8 cellular contexts compared by ENCODE assay signal in genomic region chr6:127291495-127291894, GRCh38. TPM values are rescaled to one million over a fixed set of nuclear protein-coding genes. Genes with fewer than 3 reads are reported as not detected.
DNase-seq lines count a peak whose midpoint lies in the region; ATAC-seq and TF ChIP-seq lines count a peak whose summit lies in the region.

No MANE protein-coding gene starts in this region.

- H3K27ac Mint-ChIP-seq in activated CD4-positive, alpha-beta memory T cell treated with anti-CD3 and anti-CD28 coated beads for 36 hours = peak overlapping the region; percentile 49
- no peak overlapping the region for H3K27ac Mint-ChIP-seq in activated CD4-positive, alpha-beta memory T cell treated with anti-CD3 and anti-CD28 coated beads, Interleukin-2, amount 10 ng/mL, durations not matched to agents 7 days and 5 days
- peak overlapping the region; percentile 79 for H3K27ac Mint-ChIP-seq in activated B cell treated with CpG ODN at 0.5 μM for 24 hours
- peak overlapping the region; percentile 53 for H3K27ac Mint-ChIP-seq in stimulated activated naive CD8-positive, alpha-beta T cell treated with anti-CD3 and anti-CD28 coated beads, Interleukin-15, Interleukin-2, amounts not matched to agents 100 ng/mL and 50 ng/mL, for 24 hours

- intact Hi-C loops in activated CD4-positive, alpha-beta memory T cell treated with anti-CD3 and anti-CD28 coated beads for 36 hours (cut with micrococcal nuclease) = loop anchor here (1.0 to 10.0 kb wide), 5 partner anchors 24 to 1497 kb away; partner anchors contain the start of genes MTCL3 and NCOA7
- intact Hi-C loops in activated B cell treated with CpG ODN at 0.5 μM for 24 hours (cut with micrococcal nuclease) = loop anchor here (1.0 to 2.0 kb wide), 3 partner anchors 11 to 25 kb away; partner anchors contain the start of gene RNF146

- peak; percentile 87 for ATAC-seq in HG02852 (IDR thresholded peaks at IDR 0.05; ENCODE audit: unreplicated experiment)
- peak; percentile 84 for ATAC-seq in activated B cell treated with CpG ODN at 0.5 μM for 24 hours (ENCODE audit: low read depth)

- POLR2A ChIA-PET in activated CD4-positive, alpha-beta memory T cell treated with anti-CD3 and anti-CD28 coated beads for 36 hours (lab: Charles Lee) = interaction anchor here (0.6 to 3.2 kb wide), 3 partner anchors 25 to 176 kb away, joined by 5 to 12 read pairs (median 6); partner anchors contain the start of gene RNF146
- POLR2A ChIA-PET in activated CD4-positive, alpha-beta memory T cell treated with anti-CD3 and anti-CD28 coated beads, Interleukin-2, amount 10 ng/mL, durations not matched to agents 7 days and 5 days (lab: Charles Lee) = interaction anchor here (0.9 to 1.8 kb wide), 6 partner anchors 9 to 52 kb away, joined by 3 to 16 read pairs (median 6); partner anchors contain the start of genes ECHDC1 and RNF146
- POLR2A ChIA-PET in activated B cell treated with CpG ODN at 0.5 μM for 24 hours (lab: Charles Lee) = interaction anchor here (1.5 kb wide), 1 partner anchor 24 kb away, joined by 18 read pairs; the partner anchor contains the start of gene RNF146

- DNase-seq in activated CD4-positive, alpha-beta memory T cell treated with anti-CD3 and anti-CD28 coated beads for 36 hours = no peak
- DNase-seq in activated CD4-positive, alpha-beta memory T cell treated with anti-CD3 and anti-CD28 coated beads, Interleukin-2, amount 10 ng/mL, durations not matched to agents 7 days and 5 days = no peak
- DNase-seq in activated B cell treated with CpG ODN at 0.5 μM for 24 hours = no peak
- DNase-seq in stimulated activated CD4-positive, alpha-beta T cell treated with anti-CD3 and anti-CD28 coated beads, Interleukin-1b, Interleukin-23, amount 100 ng/mL, for 48 hours = no peak
- no peak for DNase-seq in NCI-H1105 treated with DMSO at 0.1 percent for 48 hours (lab: John Stamatoyannopoulos, UW)
- DNase-seq in H7 = no peak

- H3K4me3 Mint-ChIP-seq in activated CD4-positive, alpha-beta memory T cell treated with anti-CD3 and anti-CD28 coated beads for 36 hours = no peak overlapping the region
- no peak overlapping the region for H3K4me3 Mint-ChIP-seq in activated CD4-positive, alpha-beta memory T cell treated with anti-CD3 and anti-CD28 coated beads, Interleukin-2, amount 10 ng/mL, durations not matched to agents 7 days and 5 days
- peak overlapping the region; percentile 64 for H3K4me3 Mint-ChIP-seq in activated B cell treated with CpG ODN at 0.5 μM for 24 hours
- H3K4me3 Mint-ChIP-seq in stimulated activated naive CD8-positive, alpha-beta T cell treated with anti-CD3 and anti-CD28 coated beads, Interleukin-15, Interleukin-2, amounts not matched to agents 100 ng/mL and 50 ng/mL, for 24 hours = peak overlapping the region; percentile 43

- CTCF ChIA-PET in activated CD4-positive, alpha-beta memory T cell treated with anti-CD3 and anti-CD28 coated beads for 36 hours (lab: Charles Lee) = interaction anchor here (0.5 to 4.5 kb wide), 7 partner anchors 8 to 1385 kb away, joined by 3 to 22 read pairs (median 7); partner anchors contain the start of gene RNF146
- CTCF ChIA-PET in activated CD4-positive, alpha-beta memory T cell treated with anti-CD3 and anti-CD28 coated beads, Interleukin-2, amount 10 ng/mL, durations not matched to agents 7 days and 5 days (lab: Charles Lee) = interaction anchor here (1.6 to 3.5 kb wide), 4 partner anchors 10 to 225 kb away, joined by 6 to 28 read pairs (median 8); partner anchors contain the start of gene RNF146
- CTCF ChIA-PET in activated B cell treated with CpG ODN at 0.5 μM for 24 hours (lab: Charles Lee) = interaction anchor here (0.6 to 2.7 kb wide), 9 partner anchors 10 to 1295 kb away, joined by 3 to 11 read pairs (median 3); partner anchors contain the start of gene RNF146

- no peak for TF ChIP-seq CTCF in activated B cell treated with CpG ODN at 0.5 μM for 24 hours (IDR thresholded peaks at IDR 0.05)

- H3K27me3 ChIP-seq in H7 (ENCODE audit: control insufficient read depth, insufficient read depth, low read length) = no peaks in the 10 kb centered on the region

- peaks cover 45% of the 10 kb centered on the region for H3K4me1 Mint-ChIP-seq in activated CD4-positive, alpha-beta memory T cell treated with anti-CD3 and anti-CD28 coated beads for 36 hours (ENCODE audit: low read depth)
- peaks cover 20% of the 10 kb centered on the region for H3K4me1 Mint-ChIP-seq in activated CD4-positive, alpha-beta memory T cell treated with anti-CD3 and anti-CD28 coated beads, Interleukin-2, amount 10 ng/mL, durations not matched to agents 7 days and 5 days
- H3K4me1 Mint-ChIP-seq in activated B cell treated with CpG ODN at 0.5 μM for 24 hours = peaks cover 25% of the 10 kb centered on the region
- H3K4me1 Mint-ChIP-seq in stimulated activated naive CD8-positive, alpha-beta T cell treated with anti-CD3 and anti-CD28 coated beads, Interleukin-15, Interleukin-2, amounts not matched to agents 100 ng/mL and 50 ng/mL, for 24 hours (ENCODE audit: low read depth) = peaks cover 46% of the 10 kb centered on the region

- no peak overlapping the region for H3K4me3 ChIP-seq in H7 (ENCODE audit: insufficient read depth, low read depth, low read length)

- H3K9me3 Mint-ChIP-seq in activated CD4-positive, alpha-beta memory T cell treated with anti-CD3 and anti-CD28 coated beads for 36 hours = no peaks in the 10 kb centered on the region
- H3K9me3 Mint-ChIP-seq in activated CD4-positive, alpha-beta memory T cell treated with anti-CD3 and anti-CD28 coated beads, Interleukin-2, amount 10 ng/mL, durations not matched to agents 7 days and 5 days = no peaks in the 10 kb centered on the region
- no peaks in the 10 kb centered on the region for H3K9me3 Mint-ChIP-seq in activated B cell treated with CpG ODN at 0.5 μM for 24 hours
- H3K9me3 Mint-ChIP-seq in stimulated activated naive CD8-positive, alpha-beta T cell treated with anti-CD3 and anti-CD28 coated beads, Interleukin-15, Interleukin-2, amounts not matched to agents 100 ng/mL and 50 ng/mL, for 24 hours = no peaks in the 10 kb centered on the region

- H3K36me3 ChIP-seq in H7 (replicated peaks; ENCODE audit: control insufficient read depth, insufficient read depth, low read length) = peaks cover 3% of the 10 kb centered on the region

- H3K27me3 Mint-ChIP-seq in activated CD4-positive, alpha-beta memory T cell treated with anti-CD3 and anti-CD28 coated beads for 36 hours = no peaks in the 10 kb centered on the region
- no peaks in the 10 kb centered on the region for H3K27me3 Mint-ChIP-seq in activated CD4-positive, alpha-beta memory T cell treated with anti-CD3 and anti-CD28 coated beads, Interleukin-2, amount 10 ng/mL, durations not matched to agents 7 days and 5 days
- no peaks in the 10 kb centered on the region for H3K27me3 Mint-ChIP-seq in activated B cell treated with CpG ODN at 0.5 μM for 24 hours
- no peaks in the 10 kb centered on the region for H3K27me3 Mint-ChIP-seq in stimulated activated naive CD8-positive, alpha-beta T cell treated with anti-CD3 and anti-CD28 coated beads, Interleukin-15, Interleukin-2, amounts not matched to agents 100 ng/mL and 50 ng/mL, for 24 hours

- peaks cover 30% of the 10 kb centered on the region for H3K36me3 Mint-ChIP-seq in activated CD4-positive, alpha-beta memory T cell treated with anti-CD3 and anti-CD28 coated beads for 36 hours
- peaks cover 43% of the 10 kb centered on the region for H3K36me3 Mint-ChIP-seq in activated CD4-positive, alpha-beta memory T cell treated with anti-CD3 and anti-CD28 coated beads, Interleukin-2, amount 10 ng/mL, durations not matched to agents 7 days and 5 days (ENCODE audit: low read depth)
- H3K36me3 Mint-ChIP-seq in activated B cell treated with CpG ODN at 0.5 μM for 24 hours (ENCODE audit: low read depth) = peaks cover 58% of the 10 kb centered on the region
- peaks cover 63% of the 10 kb centered on the region for H3K36me3 Mint-ChIP-seq in stimulated activated naive CD8-positive, alpha-beta T cell treated with anti-CD3 and anti-CD28 coated beads, Interleukin-15, Interleukin-2, amounts not matched to agents 100 ng/mL and 50 ng/mL, for 24 hours (ENCODE audit: low read depth)

RNA-seq across cellular contexts. Expression of gene RNF146, which starts 24.8 kb away (rescaled TPM):
- total RNA-seq in activated CD4-positive, alpha-beta memory T cell treated with anti-CD3 and anti-CD28 coated beads for 36 hours = 10 to 100 TPM; 15.4 to 20.3 TPM
- total RNA-seq in activated CD4-positive, alpha-beta memory T cell treated with anti-CD3 and anti-CD28 coated beads, Interleukin-2, amount 10 ng/mL, durations not matched to agents 7 days and 5 days = 10 to 100 TPM; 27.9 to 30.5 TPM
- total RNA-seq in activated B cell treated with CpG ODN at 0.5 μM for 24 hours = 32.9 and 35.3 TPM in 2 replicates
- 27.5 and 36.2 TPM in 2 replicates for total RNA-seq in H7 (2014; rRNA removed; shearing (Covaris generic))

RNA-seq across cellular contexts. Expression of gene ECHDC1, which starts 51.9 kb away (rescaled TPM):
- total RNA-seq in activated CD4-positive, alpha-beta memory T cell treated with anti-CD3 and anti-CD28 coated beads for 36 hours = 10 to 100 TPM; 42.9 to 43.7 TPM
- total RNA-seq in activated CD4-positive, alpha-beta memory T cell treated with anti-CD3 and anti-CD28 coated beads, Interleukin-2, amount 10 ng/mL, durations not matched to agents 7 days and 5 days = 10 to 100 TPM; 35.1 to 35.5 TPM
- total RNA-seq in activated B cell treated with CpG ODN at 0.5 μM for 24 hours = 57.3 and 59.7 TPM in 2 replicates
- 48.8 and 55.5 TPM in 2 replicates for total RNA-seq in H7 (2014; rRNA removed; shearing (Covaris generic))

Comparison
In these comparisons a context has a peak if more than half of its experiments do, and no peak if none do; other contexts are left out.
1. H3K4me3 Mint-ChIP-seq: peak in activated B cell treated with CpG ODN at 0.5 μM for 24 hours (single experiment) and stimulated activated naive CD8-positive, alpha-beta T cell treated with anti-CD3 and anti-CD28 coated beads, Interleukin-15, Interleukin-2, amounts not matched to agents 100 ng/mL and 50 ng/mL, for 24 hours (single experiment); none in activated CD4-positive, alpha-beta memory T cell treated with anti-CD3 and anti-CD28 coated beads for 36 hours (single experiment) and activated CD4-positive, alpha-beta memory T cell treated with anti-CD3 and anti-CD28 coated beads, Interleukin-2, amount 10 ng/mL, durations not matched to agents 7 days and 5 days (single experiment).